Comparison of ENCODE assay signal across 25 cellular contexts in genomic region chr4:97027989-97028388, GRCh38.
"Had no signal": no experiment of that assay in that cellular context is flagged by ENCODE, and none has a peak within 500 bp of the region (broad histone marks: within the 10 kb centered on the region; RNA-seq: fewer than 3 reads in every experiment).

No MANE protein-coding gene starts in this region.

- H3K27ac ChIP-seq: colonic mucosa, epithelial cell of prostate, gastrocnemius medialis, ovary, thoracic aorta, tibial nerve, upper lobe of right lung, uterus had no signal

- H3K9me3 ChIP-seq: colonic mucosa, gastrocnemius medialis, mucosa of descending colon, ovary, thoracic aorta, tibial nerve, upper lobe of right lung, uterus had no signal

- FAIRE-seq: keratinocyte had no signal

- H3K27me3 ChIP-seq: colonic mucosa, gastrocnemius medialis, ovary, tibial nerve, upper lobe of right lung, uterus had no signal

- H3K36me3 ChIP-seq: colonic mucosa, gastrocnemius medialis, ovary, thoracic aorta, tibial nerve, upper lobe of right lung, uterus had no signal

- DNase-seq: colonic mucosa; effector CD8-positive, alpha-beta T cell; endodermal cell; foreskin fibroblast; gastrocnemius medialis; head of caudate nucleus; mucosa of descending colon; naive B cell; occipital lobe; ovary; posterior cingulate gyrus; stimulated activated CD4-positive, alpha-beta T cell treated with anti-CD3 and anti-CD28 coated beads, Interleukin-4, amount 100 ng/mL, for 4 hours; stimulated activated naive CD8-positive, alpha-beta T cell treated with anti-CD3 and anti-CD28 coated beads, Interleukin-15, Interleukin-2, amounts not matched to agents 100 U/mL and 50 U/mL, for 24 hours; upper lobe of right lung; uterus had no signal

- ATAC-seq: esophagus mucosa; gastrocnemius medialis; left lobe of liver; mucosa of descending colon; natural killer cell treated with Interleukin-12 subunit alpha and Interleukin-12 subunit beta and Interleukin-15 and Interleukin-18, amount 100 ng/mL, for 72 hours; sciatic nerve; stimulated activated memory B cell treated with anti-CD40 and anti-IgM and Interleukin-4, amounts not matched to agents 10 μg/mL and 1 μg/mL and 100 μg/mL, for 72 hours; stimulated activated naive CD8-positive, alpha-beta T cell treated with anti-CD3 and anti-CD28 coated beads, Interleukin-15, Interleukin-2, amounts not matched to agents 100 U/mL and 50 U/mL, for 24 hours; upper lobe of right lung had no signal

- H3K4me1 ChIP-seq: colonic mucosa, gastrocnemius medialis, tibial nerve, upper lobe of right lung, uterus had no signal

- H3K4me3 ChIP-seq: colonic mucosa, gastrocnemius medialis, lung, mucosa of descending colon, ovary, thoracic aorta, tibial nerve, upper lobe of right lung, uterus had no signal
